In genomic region chr2:20596973-20597867, GRCh38 we compare ENCODE assay signal across 1 cellular context.
A peak's percentile ranks its signal among the peaks of the same experiment; 100 is the strongest.
TF ChIP-seq lines count a peak whose summit lies in the region.

No MANE protein-coding gene starts in this region.

TF ChIP-seq in HepG2, 621 proteins besides CTCF, POLR2A, EP300 and RAD21 (continued from another document and continues in another):
- TF ChIP-seq, protein P1, sequence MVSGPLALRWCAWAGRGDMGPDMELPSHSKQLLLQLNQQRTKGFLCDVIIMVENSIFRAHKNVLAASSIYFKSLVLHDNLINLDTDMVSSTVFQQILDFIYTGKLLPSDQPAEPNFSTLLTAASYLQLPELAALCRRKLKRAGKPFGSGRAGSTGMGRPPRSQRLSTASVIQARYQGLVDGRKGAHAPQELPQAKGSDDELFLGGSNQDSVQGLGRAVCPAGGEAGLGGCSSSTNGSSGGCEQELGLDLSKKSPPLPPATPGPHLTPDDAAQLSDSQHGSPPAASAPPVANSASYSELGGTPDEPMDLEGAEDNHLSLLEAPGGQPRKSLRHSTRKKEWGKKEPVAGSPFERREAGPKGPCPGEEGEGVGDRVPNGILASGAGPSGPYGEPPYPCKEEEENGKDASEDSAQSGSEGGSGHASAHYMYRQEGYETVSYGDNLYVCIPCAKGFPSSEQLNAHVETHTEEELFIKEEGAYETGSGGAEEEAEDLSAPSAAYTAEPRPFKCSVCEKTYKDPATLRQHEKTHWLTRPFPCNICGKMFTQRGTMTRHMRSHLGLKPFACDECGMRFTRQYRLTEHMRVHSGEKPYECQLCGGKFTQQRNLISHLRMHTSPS (CRISPR knock-in tag; IDR thresholded peaks at IDR 0.05; ENCODE audit: low read depth): peak; percentile 68; the same call in 1 of the 2 replicates
- TF ChIP-seq SRY (CRISPR knock-in tag; IDR thresholded peaks at IDR 0.05): peak; percentile 83; the same call in 1 of the 2 replicates
- TF ChIP-seq ZNF350 (CRISPR knock-in tag; IDR thresholded peaks at IDR 0.05; ENCODE audit: borderline replicate concordance, low read depth): peak; percentile 89
- TF ChIP-seq ZNF720 (CRISPR knock-in tag; IDR thresholded peaks at IDR 0.05): no peak
- TF ChIP-seq HNRNPUL1 (IDR thresholded peaks at IDR 0.05; ENCODE audit: low read depth, low read length): no peak
- peak; percentile 62; the same call in 1 of the 2 replicates for TF ChIP-seq ZBTB1 (CRISPR knock-in tag; IDR thresholded peaks at IDR 0.05; ENCODE audit: borderline replicate concordance)
- no peak for TF ChIP-seq CAMTA2 (CRISPR knock-in tag; IDR thresholded peaks at IDR 0.05; ENCODE audit: borderline replicate concordance)
- TF ChIP-seq KLF13 (CRISPR knock-in tag; IDR thresholded peaks at IDR 0.05): no peak
- no peak for TF ChIP-seq ZNF652 (CRISPR knock-in tag; IDR thresholded peaks at IDR 0.05; ENCODE audit: borderline replicate concordance, low read depth)
- peak; percentile 90 for TF ChIP-seq BCL6 (CRISPR knock-in tag; IDR thresholded peaks at IDR 0.05)
- TF ChIP-seq ZFYVE20 (CRISPR knock-in tag; IDR thresholded peaks at IDR 0.05; ENCODE audit: borderline replicate concordance, low read depth): peak; percentile 66; the same call in 1 of the 2 replicates
- no peak for TF ChIP-seq ISX (CRISPR knock-in tag; conservative IDR thresholded peaks at IDR 0.05)
- TF ChIP-seq MXD4 (CRISPR knock-in tag; IDR thresholded peaks at IDR 0.05): peak; percentile 84
- TF ChIP-seq, protein P2, sequence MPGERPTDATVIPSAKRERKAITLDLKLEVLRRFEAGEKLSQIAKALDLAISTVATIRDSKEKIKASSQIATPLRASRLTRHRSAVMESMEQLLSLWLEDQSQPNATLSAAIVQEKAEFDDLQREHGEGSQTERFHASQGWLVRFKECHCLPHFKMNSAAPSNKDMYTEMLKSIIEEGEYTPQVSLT (CRISPR knock-in tag; IDR thresholded peaks at IDR 0.05; ENCODE audit: borderline replicate concordance, low read depth): no peak
- peak; percentile 13; the same call in 1 of the 2 replicates for TF ChIP-seq CHD4 (IDR thresholded peaks at IDR 0.05; ENCODE audit: borderline replicate concordance, low read length)
- 0 out of 2 replicates have a peak, but pooled peaks have one; percentile 82 for TF ChIP-seq ZNF296 (CRISPR knock-in tag; conservative IDR thresholded peaks at IDR 0.05)
- no peak for TF ChIP-seq SATB2 (CRISPR knock-in tag; IDR thresholded peaks at IDR 0.05)
- TF ChIP-seq PRPF4 (IDR thresholded peaks at IDR 0.05; ENCODE audit: low read depth, low read length, poor library complexity, severe bottlenecking): no peak
- peak; percentile 96 for TF ChIP-seq ZBTB20 (CRISPR knock-in tag; IDR thresholded peaks at IDR 0.05; ENCODE audit: borderline replicate concordance, low read depth)
- peak; percentile 95 for TF ChIP-seq NR2C2 (CRISPR knock-in tag; IDR thresholded peaks at IDR 0.05; ENCODE audit: borderline replicate concordance)
- peak; percentile 84 for TF ChIP-seq ZNF772 (CRISPR knock-in tag; IDR thresholded peaks at IDR 0.05)
- no peak for TF ChIP-seq ZNF256 (CRISPR knock-in tag; conservative IDR thresholded peaks at IDR 0.05)
- TF ChIP-seq ZNF792 (CRISPR knock-in tag; IDR thresholded peaks at IDR 0.05): peak; percentile 95
- peak; percentile 98 for TF ChIP-seq MEF2D (CRISPR knock-in tag; IDR thresholded peaks at IDR 0.05)
- peak; percentile 68; the same call in 1 of the 2 replicates for TF ChIP-seq KLF11 (CRISPR knock-in tag; IDR thresholded peaks at IDR 0.05)
- TF ChIP-seq KDM5B (CRISPR knock-in tag; IDR thresholded peaks at IDR 0.05; ENCODE audit: borderline replicate concordance): peak; percentile 90; the same call in 1 of the 2 replicates
- no peak for TF ChIP-seq ZBTB39 (CRISPR knock-in tag; IDR thresholded peaks at IDR 0.05)
- TF ChIP-seq ZFY (CRISPR knock-in tag; IDR thresholded peaks at IDR 0.05): peak; percentile 98
- peak; percentile 89; the same call in 1 of the 2 replicates for TF ChIP-seq NCOA1 (CRISPR knock-in tag; IDR thresholded peaks at IDR 0.05)
- TF ChIP-seq HMG20B (CRISPR knock-in tag; conservative IDR thresholded peaks at IDR 0.05): no peak; the same call in 1 of the 2 replicates
- TF ChIP-seq, protein P3, sequence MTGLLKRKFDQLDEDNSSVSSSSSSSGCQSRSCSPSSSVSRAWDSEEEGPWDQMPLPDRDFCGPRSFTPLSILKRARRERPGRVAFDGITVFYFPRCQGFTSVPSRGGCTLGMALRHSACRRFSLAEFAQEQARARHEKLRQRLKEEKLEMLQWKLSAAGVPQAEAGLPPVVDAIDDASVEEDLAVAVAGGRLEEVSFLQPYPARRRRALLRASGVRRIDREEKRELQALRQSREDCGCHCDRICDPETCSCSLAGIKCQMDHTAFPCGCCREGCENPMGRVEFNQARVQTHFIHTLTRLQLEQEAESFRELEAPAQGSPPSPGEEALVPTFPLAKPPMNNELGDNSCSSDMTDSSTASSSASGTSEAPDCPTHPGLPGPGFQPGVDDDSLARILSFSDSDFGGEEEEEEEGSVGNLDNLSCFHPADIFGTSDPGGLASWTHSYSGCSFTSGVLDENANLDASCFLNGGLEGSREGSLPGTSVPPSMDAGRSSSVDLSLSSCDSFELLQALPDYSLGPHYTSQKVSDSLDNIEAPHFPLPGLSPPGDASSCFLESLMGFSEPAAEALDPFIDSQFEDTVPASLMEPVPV (CRISPR knock-in tag; IDR thresholded peaks at IDR 0.05): peak; percentile 93; the same call in 1 of the 2 replicates
- TF ChIP-seq LCORL (IDR thresholded peaks at IDR 0.05): no peak; the same call in 1 of the 2 replicates
- TF ChIP-seq LCORL (CRISPR knock-in tag; IDR thresholded peaks at IDR 0.05): peak; percentile 94
- no peak for TF ChIP-seq GLMP (CRISPR knock-in tag; IDR thresholded peaks at IDR 0.05; ENCODE audit: borderline replicate concordance)
- peak; percentile 97 for TF ChIP-seq ZNF878 (CRISPR knock-in tag; IDR thresholded peaks at IDR 0.05)
- peak; percentile 75 for TF ChIP-seq ZSCAN31 (CRISPR knock-in tag; IDR thresholded peaks at IDR 0.05; ENCODE audit: low read depth)
- TF ChIP-seq, protein P4, sequence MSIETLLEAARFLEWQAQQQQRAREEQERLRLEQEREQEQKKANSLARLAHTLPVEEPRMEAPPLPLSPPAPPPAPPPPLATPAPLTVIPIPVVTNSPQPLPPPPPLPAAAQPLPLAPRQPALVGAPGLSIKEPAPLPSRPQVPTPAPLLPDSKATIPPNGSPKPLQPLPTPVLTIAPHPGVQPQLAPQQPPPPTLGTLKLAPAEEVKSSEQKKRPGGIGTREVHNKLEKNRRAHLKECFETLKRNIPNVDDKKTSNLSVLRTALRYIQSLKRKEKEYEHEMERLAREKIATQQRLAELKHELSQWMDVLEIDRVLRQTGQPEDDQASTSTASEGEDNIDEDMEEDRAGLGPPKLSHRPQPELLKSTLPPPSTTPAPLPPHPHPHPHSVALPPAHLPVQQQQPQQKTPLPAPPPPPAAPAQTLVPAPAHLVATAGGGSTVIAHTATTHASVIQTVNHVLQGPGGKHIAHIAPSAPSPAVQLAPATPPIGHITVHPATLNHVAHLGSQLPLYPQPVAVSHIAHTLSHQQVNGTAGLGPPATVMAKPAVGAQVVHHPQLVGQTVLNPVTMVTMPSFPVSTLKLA (IDR thresholded peaks at IDR 0.05): peak; percentile 32; the same call in 1 of the 2 replicates
- peak; percentile 99 for TF ChIP-seq SPEN (CRISPR knock-in tag; IDR thresholded peaks at IDR 0.05; ENCODE audit: low read depth)
- 0 out of 2 replicates have a peak, but pooled peaks have one; percentile 44 for TF ChIP-seq ZNF451 (CRISPR knock-in tag; IDR thresholded peaks at IDR 0.05)
- TF ChIP-seq HES4 (CRISPR knock-in tag; IDR thresholded peaks at IDR 0.05; ENCODE audit: borderline replicate concordance): 0 out of 2 replicates have a peak, but pooled peaks have one; percentile 40
- TF ChIP-seq ZKSCAN5 (CRISPR knock-in tag; IDR thresholded peaks at IDR 0.05): 0 out of 2 replicates have a peak, but pooled peaks have one; percentile 29
- TF ChIP-seq, protein P5, sequence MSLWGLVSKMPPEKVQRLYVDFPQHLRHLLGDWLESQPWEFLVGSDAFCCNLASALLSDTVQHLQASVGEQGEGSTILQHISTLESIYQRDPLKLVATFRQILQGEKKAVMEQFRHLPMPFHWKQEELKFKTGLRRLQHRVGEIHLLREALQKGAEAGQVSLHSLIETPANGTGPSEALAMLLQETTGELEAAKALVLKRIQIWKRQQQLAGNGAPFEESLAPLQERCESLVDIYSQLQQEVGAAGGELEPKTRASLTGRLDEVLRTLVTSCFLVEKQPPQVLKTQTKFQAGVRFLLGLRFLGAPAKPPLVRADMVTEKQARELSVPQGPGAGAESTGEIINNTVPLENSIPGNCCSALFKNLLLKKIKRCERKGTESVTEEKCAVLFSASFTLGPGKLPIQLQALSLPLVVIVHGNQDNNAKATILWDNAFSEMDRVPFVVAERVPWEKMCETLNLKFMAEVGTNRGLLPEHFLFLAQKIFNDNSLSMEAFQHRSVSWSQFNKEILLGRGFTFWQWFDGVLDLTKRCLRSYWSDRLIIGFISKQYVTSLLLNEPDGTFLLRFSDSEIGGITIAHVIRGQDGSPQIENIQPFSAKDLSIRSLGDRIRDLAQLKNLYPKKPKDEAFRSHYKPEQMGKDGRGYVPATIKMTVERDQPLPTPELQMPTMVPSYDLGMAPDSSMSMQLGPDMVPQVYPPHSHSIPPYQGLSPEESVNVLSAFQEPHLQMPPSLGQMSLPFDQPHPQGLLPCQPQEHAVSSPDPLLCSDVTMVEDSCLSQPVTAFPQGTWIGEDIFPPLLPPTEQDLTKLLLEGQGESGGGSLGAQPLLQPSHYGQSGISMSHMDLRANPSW (CRISPR knock-in tag; IDR thresholded peaks at IDR 0.05; ENCODE audit: borderline replicate concordance): peak; percentile 98
- TF ChIP-seq ZNF644 (CRISPR knock-in tag; IDR thresholded peaks at IDR 0.05; ENCODE audit: low read depth): peak; percentile 93
- TF ChIP-seq ZSCAN25 (CRISPR knock-in tag; IDR thresholded peaks at IDR 0.05): peak; percentile 91
- peak; percentile 80; the same call in 1 of the 2 replicates for TF ChIP-seq ZNF619 (CRISPR knock-in tag; IDR thresholded peaks at IDR 0.05)
- TF ChIP-seq, protein P6, sequence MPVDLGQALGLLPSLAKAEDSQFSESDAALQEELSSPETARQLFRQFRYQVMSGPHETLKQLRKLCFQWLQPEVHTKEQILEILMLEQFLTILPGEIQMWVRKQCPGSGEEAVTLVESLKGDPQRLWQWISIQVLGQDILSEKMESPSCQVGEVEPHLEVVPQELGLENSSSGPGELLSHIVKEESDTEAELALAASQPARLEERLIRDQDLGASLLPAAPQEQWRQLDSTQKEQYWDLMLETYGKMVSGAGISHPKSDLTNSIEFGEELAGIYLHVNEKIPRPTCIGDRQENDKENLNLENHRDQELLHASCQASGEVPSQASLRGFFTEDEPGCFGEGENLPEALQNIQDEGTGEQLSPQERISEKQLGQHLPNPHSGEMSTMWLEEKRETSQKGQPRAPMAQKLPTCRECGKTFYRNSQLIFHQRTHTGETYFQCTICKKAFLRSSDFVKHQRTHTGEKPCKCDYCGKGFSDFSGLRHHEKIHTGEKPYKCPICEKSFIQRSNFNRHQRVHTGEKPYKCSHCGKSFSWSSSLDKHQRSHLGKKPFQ (CRISPR knock-in tag; IDR thresholded peaks at IDR 0.05; ENCODE audit: insufficient replicate concordance): peak; percentile 93
- TF ChIP-seq, protein P7, sequence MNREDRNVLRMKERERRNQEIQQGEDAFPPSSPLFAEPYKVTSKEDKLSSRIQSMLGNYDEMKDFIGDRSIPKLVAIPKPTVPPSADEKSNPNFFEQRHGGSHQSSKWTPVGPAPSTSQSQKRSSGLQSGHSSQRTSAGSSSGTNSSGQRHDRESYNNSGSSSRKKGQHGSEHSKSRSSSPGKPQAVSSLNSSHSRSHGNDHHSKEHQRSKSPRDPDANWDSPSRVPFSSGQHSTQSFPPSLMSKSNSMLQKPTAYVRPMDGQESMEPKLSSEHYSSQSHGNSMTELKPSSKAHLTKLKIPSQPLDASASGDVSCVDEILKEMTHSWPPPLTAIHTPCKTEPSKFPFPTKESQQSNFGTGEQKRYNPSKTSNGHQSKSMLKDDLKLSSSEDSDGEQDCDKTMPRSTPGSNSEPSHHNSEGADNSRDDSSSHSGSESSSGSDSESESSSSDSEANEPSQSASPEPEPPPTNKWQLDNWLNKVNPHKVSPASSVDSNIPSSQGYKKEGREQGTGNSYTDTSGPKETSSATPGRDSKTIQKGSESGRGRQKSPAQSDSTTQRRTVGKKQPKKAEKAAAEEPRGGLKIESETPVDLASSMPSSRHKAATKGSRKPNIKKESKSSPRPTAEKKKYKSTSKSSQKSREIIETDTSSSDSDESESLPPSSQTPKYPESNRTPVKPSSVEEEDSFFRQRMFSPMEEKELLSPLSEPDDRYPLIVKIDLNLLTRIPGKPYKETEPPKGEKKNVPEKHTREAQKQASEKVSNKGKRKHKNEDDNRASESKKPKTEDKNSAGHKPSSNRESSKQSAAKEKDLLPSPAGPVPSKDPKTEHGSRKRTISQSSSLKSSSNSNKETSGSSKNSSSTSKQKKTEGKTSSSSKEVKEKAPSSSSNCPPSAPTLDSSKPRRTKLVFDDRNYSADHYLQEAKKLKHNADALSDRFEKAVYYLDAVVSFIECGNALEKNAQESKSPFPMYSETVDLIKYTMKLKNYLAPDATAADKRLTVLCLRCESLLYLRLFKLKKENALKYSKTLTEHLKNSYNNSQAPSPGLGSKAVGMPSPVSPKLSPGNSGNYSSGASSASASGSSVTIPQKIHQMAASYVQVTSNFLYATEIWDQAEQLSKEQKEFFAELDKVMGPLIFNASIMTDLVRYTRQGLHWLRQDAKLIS (CRISPR knock-in tag; IDR thresholded peaks at IDR 0.05): peak; percentile 98
- 0 out of 2 replicates have a peak, but pooled peaks have one; percentile 85 for TF ChIP-seq TOE1 (CRISPR knock-in tag; IDR thresholded peaks at IDR 0.05)
- TF ChIP-seq ELF1 (CRISPR knock-in tag; IDR thresholded peaks at IDR 0.05): peak; percentile 93
